31 cellular contexts compared by ENCODE assay signal in the genomic region with DNA sequence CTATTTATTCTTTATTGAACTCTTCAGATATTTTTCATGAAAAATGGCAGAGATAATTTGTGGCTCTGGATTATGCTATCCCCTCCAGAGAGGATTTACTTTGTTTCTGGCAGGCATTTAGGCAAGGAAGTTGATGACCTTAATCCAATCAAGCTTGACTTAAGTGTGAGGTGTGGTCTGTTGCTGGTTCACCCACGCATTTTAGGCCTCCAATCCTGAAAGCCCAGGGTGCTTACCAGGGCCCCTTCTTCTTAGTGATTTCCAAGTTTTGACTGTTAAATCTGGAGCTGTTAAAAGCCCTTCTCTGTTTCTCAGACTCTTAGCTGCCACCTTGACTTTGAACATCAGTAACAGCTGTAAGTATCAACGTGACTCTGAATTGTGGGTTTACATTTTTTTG.
"Had no signal": no experiment of that assay in that cellular context is flagged by ENCODE, and none has a peak within 500 bp of the region (broad histone marks: within the 10 kb centered on the region; RNA-seq: fewer than 3 reads in every experiment).

No MANE protein-coding gene starts in this region.

- H3K79me2 ChIP-seq: hepatocyte had no signal

- H3K27me3 ChIP-seq: ascending aorta, brain microvascular endothelial cell, dorsolateral prefrontal cortex, gastrocnemius medialis, hepatocyte, ovary, stomach, tibial artery had no signal

- H3K4me3 Mint-ChIP-seq: activated CD4-positive, alpha-beta memory T cell treated with anti-CD3 and anti-CD28 coated beads for 36 hours; activated CD4-positive, alpha-beta T cell treated with anti-CD3 and anti-CD28 coated beads, Interleukin-2, amount 10 ng/mL, durations not matched to agents 24 days and 14 days; activated naive CD4-positive, alpha-beta T cell treated with anti-CD3 and anti-CD28 coated beads for 36 hours; activated naive CD8-positive, alpha-beta T cell treated with anti-CD3 and anti-CD28 coated beads, Interleukin-2, amount 10 ng/mL, durations not matched to agents 7 days and 5 days; activated T-helper 1 cell treated with anti-CD3 and anti-CD28 coated beads, Interleukin-12 subunit alpha, Interleukin-12 subunit beta, Interleukin-2, Interleukin-4 antibody, amounts not matched to agents 30 ng/mL and 10 ng/mL and 1 ng/mL, durations not matched to agents 14 hours and 24 hours and 36 hours; mesothelial cell of epicardium; naive thymus-derived CD4-positive, alpha-beta T cell; stimulated activated memory B cell treated with anti-CD40 and anti-IgM and Interleukin-4, amounts not matched to agents 10 μg/mL and 1 μg/mL and 100 μg/mL, for 72 hours had no signal

- H3K27me3 Mint-ChIP-seq: activated CD4-positive, alpha-beta memory T cell treated with anti-CD3 and anti-CD28 coated beads for 36 hours; progenitor cell of endocrine pancreas; stimulated activated memory B cell treated with anti-CD40 and anti-IgM and Interleukin-4, amounts not matched to agents 10 μg/mL and 1 μg/mL and 100 μg/mL, for 72 hours had no signal

- H3K27ac Mint-ChIP-seq: activated CD4-positive, alpha-beta memory T cell treated with anti-CD3 and anti-CD28 coated beads for 36 hours; activated CD4-positive, alpha-beta T cell treated with anti-CD3 and anti-CD28 coated beads, Interleukin-2, amount 10 ng/mL, durations not matched to agents 24 days and 14 days; activated naive CD4-positive, alpha-beta T cell treated with anti-CD3 and anti-CD28 coated beads for 36 hours; activated naive CD8-positive, alpha-beta T cell treated with anti-CD3 and anti-CD28 coated beads, Interleukin-2, amount 10 ng/mL, durations not matched to agents 7 days and 5 days; activated T-helper 1 cell treated with anti-CD3 and anti-CD28 coated beads, Interleukin-12 subunit alpha, Interleukin-12 subunit beta, Interleukin-2, Interleukin-4 antibody, amounts not matched to agents 30 ng/mL and 10 ng/mL and 1 ng/mL, durations not matched to agents 14 hours and 24 hours and 36 hours; mesothelial cell of epicardium; naive thymus-derived CD4-positive, alpha-beta T cell; progenitor cell of endocrine pancreas; stimulated activated memory B cell treated with anti-CD40 and anti-IgM and Interleukin-4, amounts not matched to agents 10 μg/mL and 1 μg/mL and 100 μg/mL, for 72 hours had no signal

- H3K27ac ChIP-seq: ascending aorta, brain microvascular endothelial cell, coronary artery, dorsolateral prefrontal cortex, gastrocnemius medialis, hepatocyte, ovary, stomach, tibial artery had no signal

- H3K4me2 ChIP-seq: hepatocyte had no signal

- H2AFZ ChIP-seq: hepatocyte had no signal

- H3K36me3 ChIP-seq: ascending aorta, brain microvascular endothelial cell, gastrocnemius medialis, ovary, stomach, tibial artery had no signal

- FAIRE-seq: keratinocyte had no signal

- H3K9me3 Mint-ChIP-seq: activated CD4-positive, alpha-beta memory T cell treated with anti-CD3 and anti-CD28 coated beads for 36 hours; activated CD4-positive, alpha-beta T cell treated with anti-CD3 and anti-CD28 coated beads, Interleukin-2, amount 10 ng/mL, durations not matched to agents 24 days and 14 days; activated naive CD4-positive, alpha-beta T cell treated with anti-CD3 and anti-CD28 coated beads for 36 hours; activated naive CD8-positive, alpha-beta T cell treated with anti-CD3 and anti-CD28 coated beads, Interleukin-2, amount 10 ng/mL, durations not matched to agents 7 days and 5 days; activated T-helper 1 cell treated with anti-CD3 and anti-CD28 coated beads, Interleukin-12 subunit alpha, Interleukin-12 subunit beta, Interleukin-2, Interleukin-4 antibody, amounts not matched to agents 30 ng/mL and 10 ng/mL and 1 ng/mL, durations not matched to agents 14 hours and 24 hours and 36 hours; mesothelial cell of epicardium; naive thymus-derived CD4-positive, alpha-beta T cell; stimulated activated memory B cell treated with anti-CD40 and anti-IgM and Interleukin-4, amounts not matched to agents 10 μg/mL and 1 μg/mL and 100 μg/mL, for 72 hours had no signal

- ATAC-seq: gastrocnemius medialis; left cardiac atrium; left ventricle myocardium superior; naive thymus-derived CD4-positive, alpha-beta T cell; sciatic nerve; stimulated activated memory B cell treated with anti-CD40 and anti-IgM and Interleukin-4, amounts not matched to agents 10 μg/mL and 1 μg/mL and 100 μg/mL, for 72 hours had no signal

- H3K4me1 ChIP-seq: ascending aorta, gastrocnemius medialis, stomach, tibial artery had no signal

- DNase-seq: activated CD4-positive, alpha-beta memory T cell treated with anti-CD3 and anti-CD28 coated beads for 36 hours; activated CD4-positive, alpha-beta T cell treated with anti-CD3 and anti-CD28 coated beads, Interleukin-2, amount 10 ng/mL, durations not matched to agents 24 days and 14 days; activated CD4-positive, CD25-positive, alpha-beta regulatory T cell treated with anti-CD3 and anti-CD28 coated beads, Interleukin-2, amount 50 U/mL, for 72 hours; activated CD8-positive, alpha-beta memory T cell treated with anti-CD3 and anti-CD28 coated beads, Interleukin-2, amount 50 U/mL, for 4 hours; activated effector memory CD4-positive, alpha-beta T cell treated with anti-CD3 and anti-CD28 coated beads, Interleukin-2, amount 50 U/mL, for 16 hours; activated naive CD4-positive, alpha-beta T cell treated with anti-CD3 and anti-CD28 coated beads for 36 hours; activated naive CD8-positive, alpha-beta T cell treated with anti-CD3 and anti-CD28 coated beads, Interleukin-2, amount 10 ng/mL, durations not matched to agents 7 days and 5 days; activated T-cell treated with anti-CD3 and anti-CD28 coated beads, Interleukin-2, amount 50 U/mL, for 1 hour; brain microvascular endothelial cell; dorsolateral prefrontal cortex; effector memory CD4-positive, alpha-beta T cell; gastrocnemius medialis; left cardiac atrium; left ventricle myocardium superior; naive thymus-derived CD4-positive, alpha-beta T cell; ovary; small intestine; stimulated activated CD4-positive, alpha-beta T cell treated with anti-CD3 and anti-CD28 coated beads, Interleukin-1b, Interleukin-23, amount 100 ng/mL, for 48 hours; stimulated activated CD4-positive, alpha-beta T cell treated with anti-CD3 and anti-CD28 coated beads, Interleukin-4, amount 100 ng/mL, for 4 hours; stimulated activated CD8-positive, alpha-beta memory T cell treated with anti-CD3 and anti-CD28 coated beads, Interleukin-4, amount 100 ng/mL, for 48 hours; stomach; tibial artery had no signal

- H3K36me3 Mint-ChIP-seq: activated CD4-positive, alpha-beta memory T cell treated with anti-CD3 and anti-CD28 coated beads for 36 hours; activated naive CD8-positive, alpha-beta T cell treated with anti-CD3 and anti-CD28 coated beads, Interleukin-2, amount 10 ng/mL, durations not matched to agents 7 days and 5 days; mesothelial cell of epicardium; naive thymus-derived CD4-positive, alpha-beta T cell; stimulated activated memory B cell treated with anti-CD40 and anti-IgM and Interleukin-4, amounts not matched to agents 10 μg/mL and 1 μg/mL and 100 μg/mL, for 72 hours had no signal

- H3K4me3 ChIP-seq: ascending aorta, coronary artery, dorsolateral prefrontal cortex, gastrocnemius medialis, hepatocyte, ovary, stomach, tibial artery had no signal

- H3K4me1 Mint-ChIP-seq: activated CD4-positive, alpha-beta T cell treated with anti-CD3 and anti-CD28 coated beads, Interleukin-2, amount 10 ng/mL, durations not matched to agents 24 days and 14 days; activated naive CD8-positive, alpha-beta T cell treated with anti-CD3 and anti-CD28 coated beads, Interleukin-2, amount 10 ng/mL, durations not matched to agents 7 days and 5 days; naive thymus-derived CD4-positive, alpha-beta T cell; stimulated activated memory B cell treated with anti-CD40 and anti-IgM and Interleukin-4, amounts not matched to agents 10 μg/mL and 1 μg/mL and 100 μg/mL, for 72 hours had no signal

- H3K9me3 ChIP-seq: ascending aorta, gastrocnemius medialis, ovary, stomach, tibial artery had no signal
